In the genomic region with DNA sequence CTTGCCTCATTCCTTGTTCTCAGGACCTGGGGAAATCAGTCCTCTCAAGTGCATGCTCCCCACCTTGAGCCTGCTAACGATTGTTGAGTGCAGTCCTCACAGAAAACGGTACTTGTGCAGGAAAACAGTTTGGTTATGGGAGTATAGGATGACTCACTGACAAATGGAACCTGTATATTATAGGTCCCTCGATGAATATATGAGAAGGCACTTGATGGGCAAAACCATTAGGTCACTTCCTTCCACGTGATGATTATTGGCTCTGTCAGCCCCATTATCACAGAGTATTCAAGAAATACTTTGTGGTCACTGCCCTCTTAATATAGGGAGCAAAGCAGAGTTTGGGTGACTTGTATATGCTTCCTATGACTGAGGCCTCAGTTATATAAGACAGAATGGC, we compare ENCODE assay signal across 16 cellular contexts. TPM values are rescaled to one million over a fixed set of nuclear protein-coding genes. Genes with fewer than 3 reads are reported as not detected.
DNase-seq lines count a peak whose midpoint lies in the region; ATAC-seq, FAIRE-seq and TF ChIP-seq lines count a peak whose summit lies in the region.
"Had no signal": no experiment of that assay in that cellular context is flagged by ENCODE, and none has a peak within 500 bp of the region (broad histone marks: within the 10 kb centered on the region; RNA-seq: fewer than 3 reads in every experiment).

No MANE protein-coding gene starts in this region.

- H2BK5ac ChIP-seq in neuronal stem cell (ENCODE audit: low read length): no peak overlapping the region

- H3K18ac ChIP-seq in neuronal stem cell (ENCODE audit: low read length): no peak overlapping the region

- H2BK12ac ChIP-seq in neuronal stem cell (ENCODE audit: low read length): no peak overlapping the region

- CTCF ChIA-PET in SK-N-SH (lab: Yijun Ruan, JAX) (no interaction called here), endothelial cell of umbilical vein (lab: Charles Lee) (no interaction called here)

- peak; percentile 75 for FAIRE-seq in endothelial cell of umbilical vein (lab: Jason Lieb, UNC)

- no peak overlapping the region for H3K14ac ChIP-seq in neuronal stem cell (ENCODE audit: low read length)

- peaks cover 10% of the 10 kb centered on the region for H3K79me2 ChIP-seq in GM23338 (replicated peaks; ENCODE audit: insufficient read depth)
- H3K79me2 ChIP-seq in SK-N-SH (ENCODE audit: insufficient read depth): peaks cover 10% of the 10 kb centered on the region; the same call in 1 of the 2 replicates
- no peaks in the 10 kb centered on the region for H3K79me2 ChIP-seq in endothelial cell of umbilical vein (ENCODE audit: control insufficient read depth, insufficient read depth, low read length)

- H3K9me3 Mint-ChIP-seq in GM23338: no peaks in the 10 kb centered on the region
- H3K9me3 Mint-ChIP-seq: brain had no signal

- peaks cover 18% of the 10 kb centered on the region for H3K27me3 Mint-ChIP-seq in GM23338 (ENCODE audit: insufficient read depth, low read depth, poor library complexity)
- H3K27me3 Mint-ChIP-seq: brain had no signal

- H3K36me3 ChIP-seq in GM23338 (ENCODE audit: insufficient read depth) (peaks cover 59% of the 10 kb centered on the region), SK-N-SH (replicated peaks in 1 of 2; ENCODE audit: control insufficient read depth in 1 of 2, insufficient read depth in 2 of 2, low read length in 1 of 2) (peaks cover 64 to 66% of the 10 kb centered on the region in 2 experiments), endothelial cell of umbilical vein (ENCODE audit: control insufficient read depth in 2 of 2, extremely low read depth in 1 of 2, insufficient read depth in 2 of 2, low read length in 2 of 2) (peaks cover 9 to 22% of the 10 kb centered on the region in 2 experiments), neuronal stem cell (replicated peaks in 1 of 2; ENCODE audit: control insufficient read depth in 2 of 2, insufficient read depth in 2 of 2, low read length in 2 of 2) (peaks cover 44 to 79% of the 10 kb centered on the region in 2 donors), mucosa of descending colon (ENCODE audit: low read depth) (peaks cover 21% of the 10 kb centered on the region)

- H3K4ac ChIP-seq in neuronal stem cell (ENCODE audit: low read length): no peak overlapping the region

- H3K27ac Mint-ChIP-seq in GM23338: no peak overlapping the region

- no peak overlapping the region for H3K4me2 ChIP-seq in GM23338
- H3K4me2 ChIP-seq in SK-N-SH: no peak overlapping the region
- H3K4me2 ChIP-seq in endothelial cell of umbilical vein (ENCODE audit: insufficient read depth, low read length): no peak overlapping the region
- H3K4me2 ChIP-seq in neuronal stem cell (ENCODE audit: insufficient read depth, low read length, poor library complexity, severe bottlenecking): no peak overlapping the region

- no peak overlapping the region for H3K4me3 Mint-ChIP-seq in GM23338
- H3K4me3 Mint-ChIP-seq: brain had no signal

- no peak overlapping the region for H3K9ac ChIP-seq in SK-N-SH
- no peak overlapping the region for H3K9ac ChIP-seq in endothelial cell of umbilical vein (replicated peaks; ENCODE audit: extremely low read depth, insufficient read depth, low read length)
- no peak overlapping the region for H3K9ac ChIP-seq in neuronal stem cell (ENCODE audit: low read depth, low read length, poor library complexity)

- no peaks in the 10 kb centered on the region; the same call in 2 of the 3 replicates for H3K4me1 Mint-ChIP-seq in GM23338
- H3K4me1 Mint-ChIP-seq: brain had no signal

- H3K79me1 ChIP-seq in neuronal stem cell (ENCODE audit: low read depth, low read length): peaks cover 2% of the 10 kb centered on the region

- intact Hi-C loops in endothelial cell of umbilical vein (cut with micrococcal nuclease) (loop anchor here (5.0 kb wide), 1 partner anchor 70 kb away; a partner anchor contains a TSS), Right ventricle myocardium superior (cut with DNase I) (no loop called here), mucosa of descending colon (cut with DNase I, micrococcal nuclease) (no loop called here)

- H2AK5ac ChIP-seq in neuronal stem cell (ENCODE audit: low read depth, low read length): no peak overlapping the region

- no peak overlapping the region for H2BK120ac ChIP-seq in neuronal stem cell (ENCODE audit: low read depth, low read length)

- H3K4me3 ChIP-seq in GM23338 (no peak overlapping the region), SK-N-SH (ENCODE audit: low read depth in 2 of 2, low read length in 1 of 2) (no peak overlapping the region), endothelial cell of umbilical vein (replicated peaks in 1 of 3; ENCODE audit: insufficient read depth in 1 of 3, low read depth in 1 of 3, low read length in 3 of 3) (no peak overlapping the region), neuronal stem cell (ENCODE audit: low read length in 2 of 2) (no peak overlapping the region), mucosa of descending colon (no peak overlapping the region)
- H3K4me3 ChIP-seq: gastroesophageal sphincter, thyroid gland had no signal

- H3K4me1 ChIP-seq in GM23338 (ENCODE audit: insufficient read depth) (no peaks in the 10 kb centered on the region), SK-N-SH (ENCODE audit: control insufficient read depth in 1 of 2, insufficient read depth in 2 of 2, low read depth in 1 of 2, low read length in 1 of 2) (no peaks in the 10 kb centered on the region), endothelial cell of umbilical vein (ENCODE audit: control insufficient read depth, extremely low read depth, insufficient read depth, low read length) (peaks cover 55% of the 10 kb centered on the region), neuronal stem cell (ENCODE audit: control insufficient read depth in 2 of 2, insufficient read depth in 1 of 2, low read depth in 1 of 2, low read length in 2 of 2) (peaks cover 3 to 4% of the 10 kb centered on the region in 2 donors), mucosa of descending colon (ENCODE audit: low read depth) (no peaks in the 10 kb centered on the region)

- H4K8ac ChIP-seq in neuronal stem cell (ENCODE audit: low read depth, low read length): no peak overlapping the region

- no peak overlapping the region for H3K23ac ChIP-seq in neuronal stem cell (ENCODE audit: low read depth, low read length, poor library complexity)

- ATAC-seq in GM23338 (no peak), Right ventricle myocardium superior (ENCODE audit: poor library complexity) (no peak), HG03039 (IDR thresholded peaks at IDR 0.05; ENCODE audit: unreplicated experiment) (no peak), mucosa of descending colon (no peak)
- ATAC-seq: gastroesophageal sphincter had no signal

- H4K20me1 ChIP-seq in GM23338 (replicated peaks; ENCODE audit: insufficient read depth) (peaks cover 56% of the 10 kb centered on the region), SK-N-SH (ENCODE audit: insufficient read depth) (no peaks in the 10 kb centered on the region), endothelial cell of umbilical vein (replicated peaks; ENCODE audit: control insufficient read depth, extremely low read depth, insufficient read depth, low read length) (no peaks in the 10 kb centered on the region)

- dilution Hi-C loops in endothelial cell of umbilical vein (cut with MboI; ENCODE audit: extremely low pct_ligation_motif_present, low sequenced_read_pairs): no loop called here

- POLR2A ChIA-PET in SK-N-SH (lab: Yijun Ruan, JAX): no interaction called here
- POLR2A ChIA-PET in endothelial cell of umbilical vein (lab: Charles Lee): no interaction called here

- no peak overlapping the region for H4K91ac ChIP-seq in neuronal stem cell (ENCODE audit: low read depth, low read length, poor library complexity)

- H3K9me2 ChIP-seq in GM23338 (ENCODE audit: insufficient read depth): no peaks in the 10 kb centered on the region
- H3K9me2 ChIP-seq in SK-N-SH: no peaks in the 10 kb centered on the region

- no TSS peak for BruUV-seq in endothelial cell of umbilical vein (replicated peaks; lab: Mats Ljungman, UMichigan)

- H3F3A ChIP-seq in GM23338 (replicated peaks; ENCODE audit: low read depth) (peaks cover 91% of the 10 kb centered on the region), SK-N-SH (replicated peaks; ENCODE audit: insufficient read depth) (peaks cover 54% of the 10 kb centered on the region)

- no peak overlapping the region for H2BK15ac ChIP-seq in neuronal stem cell (ENCODE audit: low read length)

- H3K36me3 Mint-ChIP-seq in GM23338 (ENCODE audit: low read depth): peaks cover 69% of the 10 kb centered on the region

- H3K27ac ChIP-seq in GM23338 (ENCODE audit: low read depth): peak overlapping the region; percentile 81
- H3K27ac ChIP-seq in SK-N-SH (ENCODE audit: low read depth in 2 of 2, low read length in 1 of 2): peak overlapping the region in 1 of 2 experiments; percentile 65; a peak in 3 of 4 replicates
- H3K27ac ChIP-seq in endothelial cell of umbilical vein (ENCODE audit: insufficient read depth, low read depth, low read length): peak overlapping the region; percentile 55
- H3K27ac ChIP-seq in neuronal stem cell (replicated peaks; ENCODE audit: low read length): no peak overlapping the region
- H3K27ac ChIP-seq: WERI-Rb-1 had no signal

- TF ChIP-seq CTCF in GM23338 (conservative IDR thresholded peaks at IDR 0.05; ENCODE audit: low read depth in 2 of 2): no peak
- no peak for TF ChIP-seq CTCF in SK-N-SH (IDR thresholded peaks at IDR 0.05)
- TF ChIP-seq CTCF in endothelial cell of umbilical vein (IDR thresholded peaks at IDR 0.05; ENCODE audit: extremely low read depth in 1 of 2, insufficient read depth in 1 of 2, low read depth in 1 of 2, low read length in 2 of 2): no peak
- TF ChIP-seq CTCF in mucosa of descending colon (IDR thresholded peaks at IDR 0.05): no peak

- H3K9me3 ChIP-seq in SK-N-SH (no peaks in the 10 kb centered on the region), endothelial cell of umbilical vein (replicated peaks; ENCODE audit: control insufficient read depth, insufficient read depth, low read length) (no peaks in the 10 kb centered on the region), neuronal stem cell (replicated peaks in 1 of 2; ENCODE audit: control insufficient read depth in 2 of 2, insufficient read depth in 1 of 2, low read depth in 1 of 2, low read length in 2 of 2) (no peaks in the 10 kb centered on the region), mucosa of descending colon (no peaks in the 10 kb centered on the region)
- H3K9me3 ChIP-seq: gastroesophageal sphincter, thyroid gland had no signal

- TF ChIP-seq EP300 in SK-N-SH (IDR thresholded peaks at IDR 0.05; ENCODE audit: borderline replicate concordance in 1 of 2, low read depth in 1 of 2, low read length in 1 of 2): no peak

- DNase-seq in A172 (ENCODE audit: low spot score) (peak; percentile 41), GM23338 (ENCODE audit: low spot score) (no peak), SK-N-SH (no peak), endothelial cell of umbilical vein (ENCODE audit: low read depth, low spot score) (peak; percentile 65), Right ventricle myocardium superior (no peak), neuronal stem cell (ENCODE audit: low spot score) (no peak), mucosa of descending colon (no peak)
- DNase-seq: DND-41; effector CD8-positive, alpha-beta T cell; NCI-H510A treated with DMSO at 0.1 percent for 48 hours; stimulated activated CD4-positive, alpha-beta T cell treated with anti-CD3 and anti-CD28 coated beads, Interleukin-4, amount 100 ng/mL, for 24 hours; thyroid gland; WERI-Rb-1 had no signal

- TF ChIP-seq POLR2A in endothelial cell of umbilical vein (IDR thresholded peaks at IDR 0.05; ENCODE audit: low read depth, low read length): no peak

- TF ChIP-seq RAD21 in SK-N-SH (IDR thresholded peaks at IDR 0.05; ENCODE audit: low read length): no peak

- H3K9me1 ChIP-seq in endothelial cell of umbilical vein (replicated peaks; ENCODE audit: control insufficient read depth, extremely low read depth, insufficient read depth, low read length): no peaks in the 10 kb centered on the region

- 38% methylated on average over 4 of the region's 4 CpGs for WGBS in SK-N-SH (ENCODE audit: low lambda C conversion rate)
- WGBS in neuronal stem cell (ENCODE audit: extremely low coverage in 2 of 2, insufficient read length in 2 of 2, insufficient replicate concordance in 1 of 2), 2 donors: no CpG with 5 or more reads among the region's 4 CpGs

- H3K27me3 ChIP-seq in GM23338 (ENCODE audit: insufficient read depth): no peaks in the 10 kb centered on the region
- no peaks in the 10 kb centered on the region for H3K27me3 ChIP-seq in SK-N-SH (ENCODE audit: insufficient read depth)
- H3K27me3 ChIP-seq in endothelial cell of umbilical vein (ENCODE audit: control insufficient read depth in 2 of 2, insufficient read depth in 2 of 2, low read length in 2 of 2): no peaks in the 10 kb centered on the region
- no peaks in the 10 kb centered on the region for H3K27me3 ChIP-seq in neuronal stem cell (ENCODE audit: control insufficient read depth in 3 of 3, insufficient read depth in 3 of 3, low read depth in 1 of 3, low read length in 3 of 3)
- H3K27me3 ChIP-seq: gastroesophageal sphincter, thyroid gland had no signal

- no peak overlapping the region for H2AFZ ChIP-seq in GM23338
- H2AFZ ChIP-seq in SK-N-SH (ENCODE audit: low read depth): no peak overlapping the region
- no peak overlapping the region for H2AFZ ChIP-seq in endothelial cell of umbilical vein (ENCODE audit: low read depth, low read length)
- H2AFZ ChIP-seq in neuronal stem cell (ENCODE audit: low read length): no peak overlapping the region

RNA-seq across cellular contexts. Expression of a gene that starts 6.2 kb away (rescaled TPM):
- total RNA-seq in A172 (2014; rRNA removed; shearing (Covaris generic)): 0.26 and 0.38 TPM in 2 replicates
- total RNA-seq in GM23338 (2014; rRNA removed; shearing (Covaris generic)): 1.0 and 2.2 TPM in 2 replicates
- 0.57 and 0.90 TPM in 2 replicates for polyA plus RNA-seq in GM23338 (2016; fragmentation: Nextera tagmentation; extraction: Ambion mirVana)
- polyA plus RNA-seq in SK-N-SH (2012; rRNA removed): 0.31 and 0.41 TPM in 2 replicates
- polyA plus RNA-seq in SK-N-SH (2012; cell fraction: cytosol; rRNA removed): 0.04 and 0.08 TPM in 2 replicates
- 4.5 and 6.3 TPM in 2 replicates for polyA plus RNA-seq in SK-N-SH (2012; cell fraction: nucleus; rRNA removed)
- total RNA-seq in endothelial cell of umbilical vein: 3.5 and 3.6 TPM in 2 replicates
- polyA plus RNA-seq in endothelial cell of umbilical vein: 1.2 and 1.3 TPM in 2 replicates
- 0.18 and 0.23 TPM in 2 replicates for polyA plus RNA-seq in endothelial cell of umbilical vein (2011; cell fraction: cytosol; rRNA removed)
- polyA plus RNA-seq in endothelial cell of umbilical vein (2011; cell fraction: nucleus; rRNA removed): 9.2 and 10.3 TPM in 2 replicates
- 0.37 and 0.52 TPM in 2 replicates for polyA plus RNA-seq in endothelial cell of umbilical vein (2012)
- 7.1 and 8.0 TPM in 2 replicates for polyA minus RNA-seq in endothelial cell of umbilical vein
- polyA minus RNA-seq in endothelial cell of umbilical vein (2011; cell fraction: cytosol; rRNA and poly(A)+ RNA removed): not detected
- 10.4 and 12.3 TPM in 2 replicates for polyA minus RNA-seq in endothelial cell of umbilical vein (2011; cell fraction: nucleus; rRNA and poly(A)+ RNA removed)
- 1.0 TPM for total RNA-seq in Right ventricle myocardium superior
- 0.26 TPM for polyA plus RNA-seq in neuronal stem cell (2013, experiment 1 of 2)
- polyA plus RNA-seq in neuronal stem cell (2013, experiment 2 of 2): 0.25 TPM
- total RNA-seq in mucosa of descending colon: 1 to 10 TPM; 4.1 to 6.8 (median 6.0) TPM

RNA-seq across cellular contexts. Expression of a gene that starts 33.8 kb away (rescaled TPM):
- total RNA-seq in A172 (2014; rRNA removed; shearing (Covaris generic)): 135 and 136 TPM in 2 replicates
- total RNA-seq in GM23338 (2014; rRNA removed; shearing (Covaris generic)): 254 and 294 TPM in 2 replicates
- polyA plus RNA-seq in GM23338 (2016; fragmentation: Nextera tagmentation; extraction: Ambion mirVana) (1,008 and 1,039 TPM in 2 replicates), SK-N-SH (2012; rRNA removed) (152 and 153 TPM in 2 replicates), endothelial cell of umbilical vein (59.7 and 101 TPM in 2 replicates)
- polyA plus RNA-seq in SK-N-SH (2012; cell fraction: cytosol; rRNA removed): 147 and 148 TPM in 2 replicates
- 145 and 158 TPM in 2 replicates for polyA plus RNA-seq in SK-N-SH (2012; cell fraction: nucleus; rRNA removed)
- total RNA-seq in endothelial cell of umbilical vein (149 and 157 TPM in 2 replicates), Right ventricle myocardium superior (28.7 TPM), mucosa of descending colon (10 to 100 TPM; 51.5 to 69.1 (median 60.1) TPM)
- polyA plus RNA-seq in endothelial cell of umbilical vein (2011; cell fraction: cytosol; rRNA removed): 153 and 176 TPM in 2 replicates
- 170 and 225 TPM in 2 replicates for polyA plus RNA-seq in endothelial cell of umbilical vein (2011; cell fraction: nucleus; rRNA removed)
- polyA plus RNA-seq in endothelial cell of umbilical vein (2012): 83.6 and 135 TPM in 2 replicates
- 69.5 and 70.4 TPM in 2 replicates for polyA minus RNA-seq in endothelial cell of umbilical vein
- polyA minus RNA-seq in endothelial cell of umbilical vein (2011; cell fraction: cytosol; rRNA and poly(A)+ RNA removed): 128 TPM
- polyA minus RNA-seq in endothelial cell of umbilical vein (2011; cell fraction: nucleus; rRNA and poly(A)+ RNA removed): 68.0 and 86.0 TPM in 2 replicates
- 328 TPM for polyA plus RNA-seq in neuronal stem cell (2013, experiment 1 of 2)
- 336 TPM for polyA plus RNA-seq in neuronal stem cell (2013, experiment 2 of 2)

Comparison
In these comparisons a context has a peak if more than half of its experiments do, and no peak if none do; other contexts are left out.
1. DNase-seq: peak in A172 (single experiment) and endothelial cell of umbilical vein (single experiment); none in GM23338 (single experiment), SK-N-SH (single experiment), Right ventricle myocardium superior (single experiment), neuronal stem cell (single experiment) and mucosa of descending colon (0 of 3).